ENCODE assay signal across 8 cellular contexts in the genomic region with DNA sequence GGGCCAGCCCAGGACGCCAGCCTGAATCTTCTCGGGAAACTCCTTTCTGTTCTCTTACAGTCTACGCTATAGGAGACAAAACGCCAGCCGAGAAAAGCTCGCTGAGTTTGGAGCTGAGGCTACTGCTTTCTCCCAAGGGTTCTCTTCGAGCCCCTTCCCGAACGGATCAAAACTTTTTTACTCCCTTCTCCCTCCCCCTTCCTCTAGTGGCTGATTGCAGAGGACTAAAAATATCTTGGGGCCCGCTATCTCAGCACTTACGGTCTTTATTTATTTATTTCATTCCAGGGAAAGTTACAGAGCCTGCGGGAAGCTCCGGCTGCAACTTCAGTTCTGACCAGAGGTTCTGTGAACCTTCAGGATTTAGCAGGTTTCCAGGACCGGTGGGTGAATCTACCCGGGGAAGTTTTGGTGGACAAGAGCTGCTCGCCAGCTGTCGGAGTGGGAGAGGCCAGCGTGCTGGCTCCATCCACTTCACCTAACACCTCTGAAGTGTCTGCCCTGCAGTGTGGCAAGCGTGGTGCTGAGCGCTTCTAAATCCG. TPM values are rescaled to one million over a fixed set of nuclear protein-coding genes. Genes with fewer than 3 reads are reported as not detected.
A peak's percentile ranks its signal among the peaks of the same experiment; 100 is the strongest.
DNase-seq lines count a peak whose midpoint lies in the region; ATAC-seq and TF ChIP-seq lines count a peak whose summit lies in the region.

No MANE protein-coding gene starts in this region.

- H3K23me2 ChIP-seq in H9 (ENCODE audit: insufficient read length, low read depth, low read length, poor library complexity, severe bottlenecking), result peaks cover 16% of the 10 kb centered on the region

- H3K27me3 ChIP-seq in H9 (ENCODE audit: insufficient read depth, low read length) (peaks cover 2% of the 10 kb centered on the region; the same call in 1 of the 2 replicates), adipocyte (replicated peaks; ENCODE audit: control insufficient read depth, insufficient read depth, low read length) (no peaks in the 10 kb centered on the region), gastrocnemius medialis (no peaks in the 10 kb centered on the region)

- no peaks in the 10 kb centered on the region for H3K79me2 ChIP-seq in H9 (ENCODE audit: insufficient read depth, low read length)

- no peak overlapping the region for H2BK5ac ChIP-seq in H9 (ENCODE audit: insufficient read length, low read length)

- H4K8ac ChIP-seq in H9 (replicated peaks; ENCODE audit: insufficient read length, low read depth, low read length), result no peak overlapping the region

- H3K4me1 ChIP-seq in H9 (ENCODE audit: insufficient read depth, low read length) (peaks cover 2% of the 10 kb centered on the region; the same call in 1 of the 2 replicates), adipocyte (ENCODE audit: control insufficient read depth, insufficient read depth, low read length) (peaks cover 68% of the 10 kb centered on the region), gastrocnemius medialis (peaks cover 32 to 56% of the 10 kb centered on the region in 2 donors)

- peak overlapping the region; percentile 73 to 80 for H3K4me3 Mint-ChIP-seq in H9

- peak overlapping the region; percentile 82 for H3K4me2 ChIP-seq in H9 (ENCODE audit: insufficient read depth, insufficient read length, low read length)

- intact Hi-C loops in gastrocnemius medialis (cut with DNase I; ENCODE audit: low total_unique reads), result loop anchor here (2.0 to 10.0 kb wide), 3 partner anchors 106 to 1180 kb away; partner anchors contain the start of gene RYBP

- no peak overlapping the region for H3K27ac ChIP-seq in H9 (ENCODE audit: insufficient read length, low read depth, low read length)
- peak overlapping the region; percentile 89 to 94 (median 92) for H3K27ac ChIP-seq in gastrocnemius medialis

- no peaks in the 10 kb centered on the region for H4K20me1 ChIP-seq in H9 (ENCODE audit: control insufficient read depth, insufficient read depth, insufficient read length)

- H3K79me1 ChIP-seq in H9 (ENCODE audit: insufficient read depth, low read depth, low read length, poor library complexity, severe bottlenecking), result no peaks in the 10 kb centered on the region

- H4K91ac ChIP-seq in H9 (ENCODE audit: insufficient read length, low read depth, low read length), result no peak overlapping the region

- H3K36me3 ChIP-seq in adipocyte (ENCODE audit: control insufficient read depth, insufficient read depth, low read length, severe bottlenecking) (no peaks in the 10 kb centered on the region), gastrocnemius medialis (no peaks in the 10 kb centered on the region)

- H3K4me3 ChIP-seq in adipocyte (ENCODE audit: low read length), result peak overlapping the region; percentile 86
- peak overlapping the region; percentile 69 for H3K4me3 ChIP-seq in iPS-11a (ENCODE audit: low read depth, low read length)
- peak overlapping the region; percentile 71 to 93 (median 78) for H3K4me3 ChIP-seq in gastrocnemius medialis

- DNase-seq in H9 (peak; percentile 36), adipocyte (ENCODE audit: low read depth) (peak; percentile 87), gastrocnemius medialis (no peak), cerebellum (ENCODE audit: low spot score) (no peak)
- no peak for DNase-seq in activated CD4-positive, CD25-positive, alpha-beta regulatory T cell treated with anti-CD3 and anti-CD28 coated beads, Interleukin-2, amount 50 U/mL, for 72 hours
- DNase-seq in activated CD4-positive, alpha-beta T cell treated with anti-CD3 and anti-CD28 coated beads for 4 hours, result no peak

- H3K36me3 Mint-ChIP-seq in H9 (ENCODE audit: insufficient read depth in 1 of 3, low read depth in 3 of 3), result peaks cover 0 to 1% (median under 1%) of the 10 kb centered on the region in 3 experiments; a peak in 6 of 7 replicates

- no peak overlapping the region for H4K5ac ChIP-seq in H9 (ENCODE audit: insufficient read length, low read depth, low read length)

- H3K14ac ChIP-seq in H9 (ENCODE audit: insufficient read depth, low read length), result peak overlapping the region; percentile 67; the same call in 1 of the 2 replicates

- peak; percentile 44 to 46 for ATAC-seq in gastrocnemius medialis
- no peak for ATAC-seq in GM21576 (IDR thresholded peaks at IDR 0.05; ENCODE audit: unreplicated experiment)

- H3K27ac Mint-ChIP-seq in H9, result peak overlapping the region in 2 of 3 experiments; percentile 52 to 96; a peak in 3 of 7 replicates

- peak overlapping the region; percentile 25 for H2AFZ ChIP-seq in H9 (ENCODE audit: low read length)

- no peak overlapping the region for H2AK5ac ChIP-seq in H9 (ENCODE audit: insufficient read length, low read length)

- H3K9me3 ChIP-seq in H9 (ENCODE audit: control insufficient read depth, low read depth, low read length) (no peaks in the 10 kb centered on the region), adipocyte (ENCODE audit: control insufficient read depth, low read length) (no peaks in the 10 kb centered on the region), gastrocnemius medialis (no peaks in the 10 kb centered on the region)

- no peak overlapping the region for H3K18ac ChIP-seq in H9 (ENCODE audit: insufficient read length, low read depth, low read length)

- H2BK15ac ChIP-seq in H9 (ENCODE audit: low read depth, low read length), result no peak overlapping the region

- WGBS in H9 (ENCODE audit: extremely low coverage, insufficient read length, low lambda C conversion rate), result no CpG with 5 or more reads among the region's 21 CpGs

- H2BK20ac ChIP-seq in H9 (ENCODE audit: low read depth, low read length, poor library complexity, severe bottlenecking), result no peak overlapping the region

- no peak for TF ChIP-seq POLR2A in gastrocnemius medialis (IDR thresholded peaks at IDR 0.05)

- peaks cover 45% of the 10 kb centered on the region for H3K27me3 Mint-ChIP-seq in H9 (ENCODE audit: low read depth)

- H2BK120ac ChIP-seq in H9 (ENCODE audit: low read depth, low read length, poor library complexity, severe bottlenecking), result no peak overlapping the region

- no peak overlapping the region for H3K23ac ChIP-seq in H9 (ENCODE audit: insufficient read length, low read depth, low read length)

- no peak overlapping the region for H3K56ac ChIP-seq in H9 (ENCODE audit: insufficient read length, low read depth, low read length)

- H3K9me3 Mint-ChIP-seq in H9, result no peaks in the 10 kb centered on the region; a peak in 1 of 5 replicates

- H3K4me1 Mint-ChIP-seq in H9, result peaks cover 30 to 35% of the 10 kb centered on the region in 2 experiments

- in situ Hi-C loops in gastrocnemius medialis (cut with MboI; ENCODE audit: low sequenced_read_pairs in 4 of 4), result loop anchor here in 3 of 4 donors (10.0 to 25.0 kb wide), 2 partner anchors 212 to 220 kb away; no protein-coding TSS in a partner anchor

- H2BK12ac ChIP-seq in H9 (ENCODE audit: insufficient read length, low read depth, low read length), result no peak overlapping the region

- H3K4ac ChIP-seq in H9 (ENCODE audit: low read depth, low read length), result no peak overlapping the region

- H3K9ac ChIP-seq in H9 (ENCODE audit: extremely low read depth, insufficient read length, low read length) (peak overlapping the region; percentile 25), adipocyte (ENCODE audit: low read length) (peak overlapping the region; percentile 84)

- H3T11ph ChIP-seq in H9 (ENCODE audit: low read length), result no peak overlapping the region

- TF ChIP-seq CTCF in H9 (conservative IDR thresholded peaks at IDR 0.05) (no peak), gastrocnemius medialis (IDR thresholded peaks at IDR 0.05 in 4 of 5, conservative IDR thresholded peaks at IDR 0.05 in 1 of 5) (no peak)

RNA-seq across cellular contexts. Expression of gene PDZRN3, which starts 0.5 kb away (rescaled TPM):
- 5.5 and 5.9 TPM in 2 replicates for total RNA-seq in H9 (2021)
- total RNA-seq in gastrocnemius medialis, result 10 to 100 TPM in 3 of 4 donors, 1 to 10 TPM in 1; 9.1 to 30.3 (median 24.7) TPM
- total RNA-seq in cerebellum, result 14.1 TPM

Comparison
In these comparisons a context has a peak if more than half of its experiments do, and no peak if none do; other contexts are left out.
1. DNase-seq: peak in H9 (single experiment) and adipocyte (single experiment); none in gastrocnemius medialis (0 of 2), cerebellum (single experiment), activated CD4-positive, CD25-positive, alpha-beta regulatory T cell treated with anti-CD3 and anti-CD28 coated beads, Interleukin-2, amount 50 U/mL, for 72 hours (single experiment) and activated CD4-positive, alpha-beta T cell treated with anti-CD3 and anti-CD28 coated beads for 4 hours (0 of 2).
2. Peak in every context shown above with its lines, with median percentiles within 50 percentile points of each other: H3K4me3 ChIP-seq.